Comparison of ENCODE assay signal across 8 cellular contexts in genomic region chr11:87421422-87421821, GRCh38.
DNase-seq lines count a peak whose midpoint lies in the region; ATAC-seq and TF ChIP-seq lines count a peak whose summit lies in the region.

No MANE protein-coding gene starts in this region.

- peak; percentile 56 for DNase-seq in activated CD8-positive, alpha-beta memory T cell treated with anti-CD3 and anti-CD28 coated beads for 24 hours
- DNase-seq in activated CD8-positive, alpha-beta memory T cell treated with anti-CD3 and anti-CD28 coated beads, Interleukin-2, amount 50 U/mL, for 4 hours, result no peak
- DNase-seq in HL-60 (ENCODE audit: low read depth in 1 of 2, low spot score in 1 of 2) (peak; percentile 39 to 48), NCI-H524 treated with DMSO at 0.1 percent for 48 hours (lab: John Stamatoyannopoulos, UW) (peak; percentile 35), heart right ventricle (peak in 1 of 2 donors; percentile 67), pulmonary artery endothelial cell (ENCODE audit: low read depth, low spot score) (peak; percentile 71)
- peak; percentile 17 for DNase-seq in activated naive CD8-positive, alpha-beta T cell treated with anti-CD3 and anti-CD28 coated beads, Interleukin-2, amount 50 U/mL, for 24 hours

- peaks cover 4% of the 10 kb centered on the region for H3K27me3 ChIP-seq in HL-60 (ENCODE audit: insufficient read depth, poor library complexity, severe bottlenecking)
- H3K27me3 ChIP-seq in heart right ventricle, result no peaks in the 10 kb centered on the region

- no peaks in the 10 kb centered on the region for H3K9me3 ChIP-seq in heart right ventricle

- H3K36me3 ChIP-seq in heart right ventricle, result no peaks in the 10 kb centered on the region

- H3K4me3 Mint-ChIP-seq in activated naive CD8-positive, alpha-beta T cell treated with anti-CD3 and anti-CD28 coated beads, Interleukin-2, amount 50 U/mL, for 24 hours, result no peak overlapping the region

- 26 to 27% methylated on average over 2 of the region's 2 CpGs for WGBS in heart right ventricle, 2 donors

- H3K9me3 Mint-ChIP-seq in activated naive CD8-positive, alpha-beta T cell treated with anti-CD3 and anti-CD28 coated beads, Interleukin-2, amount 50 U/mL, for 24 hours, result no peaks in the 10 kb centered on the region

- intact Hi-C loops in heart right ventricle (cut with DNase I), result loop anchor here (1.0 to 10.0 kb wide), 9 partner anchors 54 to 554 kb away; no protein-coding TSS in a partner anchor

- TF ChIP-seq CTCF in HL-60 (IDR thresholded peaks at IDR 0.05; ENCODE audit: insufficient read depth, low read length) (peak; percentile 54), heart right ventricle (IDR thresholded peaks at IDR 0.05) (peak; percentile 67 to 89 (median 85))

- peaks cover 0 to 22% (median 11%) of the 10 kb centered on the region in 9 donors for H3K4me1 ChIP-seq in heart right ventricle

- H3K36me3 Mint-ChIP-seq in activated naive CD8-positive, alpha-beta T cell treated with anti-CD3 and anti-CD28 coated beads, Interleukin-2, amount 50 U/mL, for 24 hours (ENCODE audit: low read depth), result no peaks in the 10 kb centered on the region

- H3K4me3 ChIP-seq in HL-60 (replicated peaks; ENCODE audit: insufficient read depth, low read length), result no peak overlapping the region
- no peak overlapping the region for H3K4me3 ChIP-seq in heart right ventricle

- H3K27ac Mint-ChIP-seq in activated naive CD8-positive, alpha-beta T cell treated with anti-CD3 and anti-CD28 coated beads, Interleukin-2, amount 50 U/mL, for 24 hours, result no peak overlapping the region

- H3K27ac ChIP-seq in HL-60 (replicated peaks) (no peak overlapping the region), heart right ventricle (peak overlapping the region in 1 of 10 donors; percentile 37)

- no peaks in the 10 kb centered on the region for H3K27me3 Mint-ChIP-seq in activated naive CD8-positive, alpha-beta T cell treated with anti-CD3 and anti-CD28 coated beads, Interleukin-2, amount 50 U/mL, for 24 hours

- H3K4me1 Mint-ChIP-seq in activated naive CD8-positive, alpha-beta T cell treated with anti-CD3 and anti-CD28 coated beads, Interleukin-2, amount 50 U/mL, for 24 hours, result no peaks in the 10 kb centered on the region

- ATAC-seq in GM21515 (IDR thresholded peaks at IDR 0.05; ENCODE audit: unreplicated experiment) (peak; percentile 89), heart right ventricle (peak; percentile 80 to 89 (median 86))
- peak; percentile 37 for ATAC-seq in activated naive CD8-positive, alpha-beta T cell treated with anti-CD3 and anti-CD28 coated beads, Interleukin-2, amount 50 U/mL, for 24 hours

Comparison
In these comparisons a context has a peak if more than half of its experiments do, and no peak if none do; other contexts are left out.
1. ATAC-seq: peak in every context shown above with its lines; median percentile 89 in GM21515; 86 in heart right ventricle; 37 in activated naive CD8-positive, alpha-beta T cell treated with anti-CD3 and anti-CD28 coated beads, Interleukin-2, amount 50 U/mL, for 24 hours.